ENCODE assay signal across 9 cellular contexts in the genomic region with DNA sequence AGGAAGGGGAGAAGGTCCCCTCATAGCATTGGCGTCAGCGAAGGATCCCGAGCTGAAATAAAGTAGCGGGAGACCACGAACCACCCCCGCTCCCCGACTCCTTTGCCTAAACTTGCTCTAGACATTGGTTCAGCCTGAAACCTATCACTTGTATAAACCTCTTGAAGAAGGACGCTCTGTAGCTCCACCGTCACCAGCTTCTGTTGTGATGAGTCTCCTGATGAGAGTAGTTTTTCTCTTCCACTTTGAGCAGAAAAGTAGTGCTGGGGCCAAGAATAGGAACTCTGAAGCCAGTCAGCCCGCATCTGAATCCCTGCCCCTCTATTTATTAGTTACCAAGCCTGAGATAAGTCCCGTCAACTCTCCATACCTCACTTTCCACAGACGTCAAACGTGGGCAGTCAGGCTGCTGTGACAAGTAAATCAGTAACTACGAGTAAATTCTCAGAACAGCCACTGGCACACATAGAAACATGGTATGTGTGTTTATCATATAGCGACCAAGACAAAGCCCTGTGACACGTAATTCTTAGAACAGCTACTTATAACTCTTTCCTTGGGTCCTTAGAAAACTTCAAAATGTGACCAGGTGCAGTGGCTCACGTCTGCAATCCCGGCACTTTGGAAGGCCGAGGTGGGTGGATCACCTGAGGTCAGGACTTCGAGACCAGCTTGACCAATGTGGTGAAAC.
A peak's percentile ranks its signal among the peaks of the same experiment; 100 is the strongest.
DNase-seq lines count a peak whose midpoint lies in the region; ATAC-seq and TF ChIP-seq lines count a peak whose summit lies in the region.
"Had no signal": no experiment of that assay in that cellular context is flagged by ENCODE, and none has a peak within 500 bp of the region (broad histone marks: within the 10 kb centered on the region; RNA-seq: fewer than 3 reads in every experiment).

No MANE protein-coding gene starts in this region.

- no peaks in the 10 kb centered on the region for H3K36me3 ChIP-seq in suprapubic skin
- H3K36me3 ChIP-seq in gastrocnemius medialis = no peaks in the 10 kb centered on the region

- H3K4me1 ChIP-seq in suprapubic skin = no peaks in the 10 kb centered on the region
- H3K4me1 ChIP-seq in gastrocnemius medialis = no peaks in the 10 kb centered on the region

- no peak for TF ChIP-seq CTCF in GM10248 (IDR thresholded peaks at IDR 0.05; ENCODE audit: control extremely low read depth, extremely low read depth, low read depth, missing control alignments)
- TF ChIP-seq CTCF in suprapubic skin (IDR thresholded peaks at IDR 0.05) = no peak
- TF ChIP-seq CTCF in gastrocnemius medialis (IDR thresholded peaks at IDR 0.05 in 4 of 5, conservative IDR thresholded peaks at IDR 0.05 in 1 of 5) = no peak

- in situ Hi-C loops in G401 (cut with HindIII; ENCODE audit: low sequenced_read_pairs) = no loop called here
- in situ Hi-C loops in gastrocnemius medialis (cut with MboI; ENCODE audit: low sequenced_read_pairs in 4 of 4) = no loop called here

- 90% methylated on average over 20 of the region's 20 CpGs for WGBS in suprapubic skin

- no peaks in the 10 kb centered on the region for H3K9me3 ChIP-seq in suprapubic skin
- H3K9me3 ChIP-seq in gastrocnemius medialis = no peaks in the 10 kb centered on the region

- H3K36me3 Mint-ChIP-seq in activated naive CD4-positive, alpha-beta T cell treated with anti-CD3 and anti-CD28 coated beads, Interleukin-2, amount 10 ng/mL, durations not matched to agents 7 days and 5 days = peaks cover 43% of the 10 kb centered on the region

- CTCF ChIA-PET in GM10248 (lab: Yijun Ruan, JAX) = interaction anchor here (0.8 to 1.3 kb wide), 5 partner anchors 11 to 74 kb away, joined by 3 to 4 read pairs (median 3); no protein-coding TSS in a partner anchor
- CTCF ChIA-PET in activated naive CD4-positive, alpha-beta T cell treated with anti-CD3 and anti-CD28 coated beads, Interleukin-2, amount 10 ng/mL, durations not matched to agents 7 days and 5 days (lab: Charles Lee) = interaction anchor here (1.1 to 1.3 kb wide), 2 partner anchors 12 to 70 kb away, joined by 3 to 6 read pairs; no protein-coding TSS in a partner anchor

- intact Hi-C loops in gastrocnemius medialis (cut with DNase I; ENCODE audit: low total_unique reads) = no loop called here

- TF ChIP-seq POLR2A in suprapubic skin (IDR thresholded peaks at IDR 0.05) (no peak), gastrocnemius medialis (IDR thresholded peaks at IDR 0.05) (no peak)

- POLR2A ChIA-PET in GM10248 (lab: Yijun Ruan, JAX) = interaction anchor here (0.5 to 1.5 kb wide), 4 partner anchors 12 to 73 kb away, joined by 3 to 6 read pairs (median 3); no protein-coding TSS in a partner anchor

- peaks cover 4% of the 10 kb centered on the region for H3K9me3 Mint-ChIP-seq in activated naive CD4-positive, alpha-beta T cell treated with anti-CD3 and anti-CD28 coated beads, Interleukin-2, amount 10 ng/mL, durations not matched to agents 7 days and 5 days

- TF ChIP-seq EP300 in suprapubic skin (IDR thresholded peaks at IDR 0.05) = no peak

- H3K4me3 Mint-ChIP-seq in activated naive CD4-positive, alpha-beta T cell treated with anti-CD3 and anti-CD28 coated beads, Interleukin-2, amount 10 ng/mL, durations not matched to agents 7 days and 5 days = no peak overlapping the region

- H3K27ac ChIP-seq in suprapubic skin (no peak overlapping the region), gastrocnemius medialis (no peak overlapping the region)

- DNase-seq in GM10248 (ENCODE audit: extremely low spot score) (peak; percentile 52), suprapubic skin (ENCODE audit: low spot score in 2 of 2) (no peak), G401 (ENCODE audit: low spot score) (no peak), T1000 (lab: John Stamatoyannopoulos, UW) (no peak), gastrocnemius medialis (no peak)
- DNase-seq in activated naive CD4-positive, alpha-beta T cell treated with anti-CD3 and anti-CD28 coated beads, Interleukin-2, amount 10 ng/mL, durations not matched to agents 7 days and 5 days = peak; percentile 27
- DNase-seq: NCI-H2029 had no signal

- peaks cover 54% of the 10 kb centered on the region for H3K4me1 Mint-ChIP-seq in activated naive CD4-positive, alpha-beta T cell treated with anti-CD3 and anti-CD28 coated beads, Interleukin-2, amount 10 ng/mL, durations not matched to agents 7 days and 5 days

- peak overlapping the region; percentile 80 for H3K27ac Mint-ChIP-seq in activated naive CD4-positive, alpha-beta T cell treated with anti-CD3 and anti-CD28 coated beads, Interleukin-2, amount 10 ng/mL, durations not matched to agents 7 days and 5 days

- H3K4me3 ChIP-seq in suprapubic skin (no peak overlapping the region), gastrocnemius medialis (no peak overlapping the region)

- H3K27me3 ChIP-seq in suprapubic skin (no peaks in the 10 kb centered on the region), gastrocnemius medialis (no peaks in the 10 kb centered on the region)

- H3K27me3 Mint-ChIP-seq in activated naive CD4-positive, alpha-beta T cell treated with anti-CD3 and anti-CD28 coated beads, Interleukin-2, amount 10 ng/mL, durations not matched to agents 7 days and 5 days = no peaks in the 10 kb centered on the region

- ATAC-seq in GM19452 (IDR thresholded peaks at IDR 0.05; ENCODE audit: unreplicated experiment) = peak; percentile 84
- peak; percentile 83 for ATAC-seq in HG03135 (IDR thresholded peaks at IDR 0.05; ENCODE audit: unreplicated experiment)
- ATAC-seq in gastrocnemius medialis = no peak

Comparison
In these comparisons a context has a peak if more than half of its experiments do, and no peak if none do; other contexts are left out.
1. DNase-seq: peak in GM10248 (single experiment) and activated naive CD4-positive, alpha-beta T cell treated with anti-CD3 and anti-CD28 coated beads, Interleukin-2, amount 10 ng/mL, durations not matched to agents 7 days and 5 days (single experiment); none in suprapubic skin (0 of 2), G401 (single experiment), T1000 (single experiment) and gastrocnemius medialis (0 of 2).
2. ATAC-seq: peak in GM19452 (single experiment) and HG03135 (single experiment); none in gastrocnemius medialis (0 of 2).